Comparison of ENCODE assay signal across 12 cellular contexts in genomic region chr6:139580592-139581484, GRCh38.
A peak's percentile ranks its signal among the peaks of the same experiment; 100 is the strongest.
DNase-seq lines count a peak whose midpoint lies in the region; ATAC-seq and TF ChIP-seq lines count a peak whose summit lies in the region.
"Had no signal": no experiment of that assay in that cellular context is flagged by ENCODE, and none has a peak within 500 bp of the region (broad histone marks: within the 10 kb centered on the region; RNA-seq: fewer than 3 reads in every experiment).

No MANE protein-coding gene starts in this region.

- no peak overlapping the region for H3K4me3 Mint-ChIP-seq in neural progenitor cell
- H3K4me3 Mint-ChIP-seq: memory B cell, WTC11 had no signal

- intact Hi-C loops in left ventricle myocardium superior (cut with micrococcal nuclease) = no loop called here

- H3K36me3 Mint-ChIP-seq in neural progenitor cell = no peaks in the 10 kb centered on the region
- H3K36me3 Mint-ChIP-seq: WTC11 had no signal

- H3F3A ChIP-seq in neural progenitor cell (ENCODE audit: low read depth) = no peaks in the 10 kb centered on the region

- H4K20me1 ChIP-seq in neural progenitor cell (ENCODE audit: low read depth) = no peaks in the 10 kb centered on the region

- no peaks in the 10 kb centered on the region for H3K27me3 ChIP-seq in neural progenitor cell
- H3K27me3 ChIP-seq: body of pancreas, foreskin keratinocyte had no signal

- no peak for TF ChIP-seq CTCF in neural progenitor cell (IDR thresholded peaks at IDR 0.05)

- H3K4me1 ChIP-seq in neural progenitor cell = no peaks in the 10 kb centered on the region

- no peak overlapping the region for H3K4me3 ChIP-seq in neural progenitor cell
- H3K4me3 ChIP-seq: body of pancreas had no signal

- no peaks in the 10 kb centered on the region for H3K36me3 ChIP-seq in neural progenitor cell

- no peaks in the 10 kb centered on the region for H3K9me3 ChIP-seq in neural progenitor cell (ENCODE audit: low read depth)
- H3K9me3 ChIP-seq: body of pancreas had no signal

- no peak overlapping the region for H3K9ac ChIP-seq in neural progenitor cell

- ATAC-seq in GM18907 (IDR thresholded peaks at IDR 0.05; ENCODE audit: unreplicated experiment) (peak; percentile 82), GM21717 (IDR thresholded peaks at IDR 0.05; ENCODE audit: unreplicated experiment) (peak; percentile 97), HG03354 (IDR thresholded peaks at IDR 0.05; ENCODE audit: poor library complexity, severe bottlenecking, unreplicated experiment) (peak; percentile 72), left ventricle myocardium superior (no peak)
- ATAC-seq: body of pancreas, foreskin keratinocyte, WTC11 had no signal

- DNase-seq in neural progenitor cell (ENCODE audit: low spot score) (no peak), NCI-H2171 (lab: John Stamatoyannopoulos, UW) (no peak), GDM1 (lab: John Stamatoyannopoulos, UW) (no peak), KG1 (lab: John Stamatoyannopoulos, UW) (no peak), left ventricle myocardium superior (no peak)
- DNase-seq: body of pancreas, foreskin keratinocyte had no signal

- H3K27ac ChIP-seq in neural progenitor cell = no peak overlapping the region
- H3K27ac ChIP-seq: body of pancreas, foreskin keratinocyte had no signal

- H3K9me3 Mint-ChIP-seq in neural progenitor cell = no peaks in the 10 kb centered on the region
- H3K9me3 Mint-ChIP-seq: memory B cell, WTC11 had no signal

- H3K27ac Mint-ChIP-seq in neural progenitor cell = peak overlapping the region; percentile 33
- H3K27ac Mint-ChIP-seq: memory B cell, WTC11 had no signal

- H3K27me3 Mint-ChIP-seq in neural progenitor cell (ENCODE audit: insufficient read depth, low read depth) = peaks cover 4% of the 10 kb centered on the region
- H3K27me3 Mint-ChIP-seq: memory B cell had no signal

- peaks cover 24% of the 10 kb centered on the region for H3K4me1 Mint-ChIP-seq in neural progenitor cell
- H3K4me1 Mint-ChIP-seq: memory B cell had no signal

- no peak overlapping the region for H3K4me2 ChIP-seq in neural progenitor cell

- no peaks in the 10 kb centered on the region for H3K79me2 ChIP-seq in neural progenitor cell (ENCODE audit: low read depth)

- H2AFZ ChIP-seq in neural progenitor cell (replicated peaks) = peak overlapping the region; percentile 40
